Comparison of ENCODE assay signal across 8 cellular contexts in genomic region chr6:157760589-157761330, GRCh38.
DNase-seq lines count a peak whose midpoint lies in the region; ATAC-seq and TF ChIP-seq lines count a peak whose summit lies in the region.

No MANE protein-coding gene starts in this region.

- peaks cover 43% of the 10 kb centered on the region for H3K4me1 ChIP-seq in foreskin keratinocyte

- no peaks in the 10 kb centered on the region for H3K27me3 ChIP-seq in foreskin keratinocyte

- no peaks in the 10 kb centered on the region for H3K9me3 Mint-ChIP-seq in activated CD4-positive, alpha-beta memory T cell treated with anti-CD3 and anti-CD28 coated beads, Interleukin-2, amount 10 ng/mL, durations not matched to agents 7 days and 5 days

- peaks cover 37% of the 10 kb centered on the region for H3K27me3 Mint-ChIP-seq in activated CD4-positive, alpha-beta memory T cell treated with anti-CD3 and anti-CD28 coated beads, Interleukin-2, amount 10 ng/mL, durations not matched to agents 7 days and 5 days

- POLR2A ChIA-PET in activated CD4-positive, alpha-beta memory T cell treated with anti-CD3 and anti-CD28 coated beads, Interleukin-2, amount 10 ng/mL, durations not matched to agents 7 days and 5 days (lab: Charles Lee): interaction anchor here (0.6 to 3.8 kb wide), 12 partner anchors 11 to 224 kb away, joined by 3 to 14 read pairs (median 4); no protein-coding TSS in a partner anchor

- peak overlapping the region; percentile 78 for H3K27ac ChIP-seq in foreskin keratinocyte

- no peaks in the 10 kb centered on the region for H3K36me3 Mint-ChIP-seq in activated CD4-positive, alpha-beta memory T cell treated with anti-CD3 and anti-CD28 coated beads, Interleukin-2, amount 10 ng/mL, durations not matched to agents 7 days and 5 days (ENCODE audit: low read depth)

- peak; percentile 43 for DNase-seq in activated CD4-positive, alpha-beta memory T cell treated with anti-CD3 and anti-CD28 coated beads, Interleukin-2, amount 10 ng/mL, durations not matched to agents 7 days and 5 days
- DNase-seq in foreskin keratinocyte: peak; percentile 53 to 77
- DNase-seq in SIG-M5 treated with dmso at 0.1 percent for 504 hours (lab: John Stamatoyannopoulos, UW; ENCODE audit: unreplicated experiment): no peak

- H3K27ac Mint-ChIP-seq in activated CD4-positive, alpha-beta memory T cell treated with anti-CD3 and anti-CD28 coated beads, Interleukin-2, amount 10 ng/mL, durations not matched to agents 7 days and 5 days: peak overlapping the region; percentile 71

- peak overlapping the region; percentile 2 for H3K4me3 Mint-ChIP-seq in activated CD4-positive, alpha-beta memory T cell treated with anti-CD3 and anti-CD28 coated beads, Interleukin-2, amount 10 ng/mL, durations not matched to agents 7 days and 5 days

- ATAC-seq in GM18499 (IDR thresholded peaks at IDR 0.05; ENCODE audit: insufficient read depth, unreplicated experiment) (peak; percentile 1), HG03159 (IDR thresholded peaks at IDR 0.05; ENCODE audit: unreplicated experiment) (peak; percentile 5), foreskin keratinocyte (peak; percentile 18), GM18517 (IDR thresholded peaks at IDR 0.05; ENCODE audit: unreplicated experiment) (no peak), GM21423 (IDR thresholded peaks at IDR 0.05; ENCODE audit: unreplicated experiment) (no peak), HG03139 (IDR thresholded peaks at IDR 0.05; ENCODE audit: unreplicated experiment) (no peak)

- peaks cover 85% of the 10 kb centered on the region for H3K4me1 Mint-ChIP-seq in activated CD4-positive, alpha-beta memory T cell treated with anti-CD3 and anti-CD28 coated beads, Interleukin-2, amount 10 ng/mL, durations not matched to agents 7 days and 5 days

- TF ChIP-seq CTCF in foreskin keratinocyte (conservative IDR thresholded peaks at IDR 0.05): no peak

- CTCF ChIA-PET in activated CD4-positive, alpha-beta memory T cell treated with anti-CD3 and anti-CD28 coated beads, Interleukin-2, amount 10 ng/mL, durations not matched to agents 7 days and 5 days (lab: Charles Lee): interaction anchor here (0.9 to 11.7 kb wide), 5 partner anchors 95 to 371 kb away, joined by 3 to 158 read pairs (median 3); no protein-coding TSS in a partner anchor

Comparison
In these comparisons a context has a peak if more than half of its experiments do, and no peak if none do; other contexts are left out.
1. ATAC-seq: peak in GM18499 (single experiment), HG03159 (single experiment) and foreskin keratinocyte (single experiment); none in GM18517 (single experiment), GM21423 (single experiment) and HG03139 (single experiment).